Comparison of ENCODE assay signal across 7 cellular contexts in genomic region chr16:2778692-2778958, GRCh38. TPM values are rescaled to one million over a fixed set of nuclear protein-coding genes. Genes with fewer than 3 reads are reported as not detected.
DNase-seq lines count a peak whose midpoint lies in the region; ATAC-seq and TF ChIP-seq lines count a peak whose summit lies in the region.
"Had no signal": no experiment of that assay in that cellular context is flagged by ENCODE, and none has a peak within 500 bp of the region (broad histone marks: within the 10 kb centered on the region; RNA-seq: fewer than 3 reads in every experiment).

No MANE protein-coding gene starts in this region.

- peak overlapping the region; percentile 100 for H3K27ac ChIP-seq in hepatocyte

- no peak for DNase-seq in stimulated activated naive CD8-positive, alpha-beta T cell treated with anti-CD3 and anti-CD28 coated beads, Interleukin-15, Interleukin-2, amounts not matched to agents 100 U/mL and 50 U/mL, for 24 hours
- DNase-seq in hepatocyte (ENCODE audit: low spot score) (no peak), cortex of kidney (lab: John Stamatoyannopoulos, UW) (no peak), NCI-H748 treated with DMSO at 0.1 percent for 48 hours (lab: John Stamatoyannopoulos, UW) (no peak)
- DNase-seq: DMS79 treated with DMSO at 0.1 percent for 48 hours had no signal

- H2AFZ ChIP-seq in hepatocyte, result no peak overlapping the region

- H3K4me1 ChIP-seq in hepatocyte (ENCODE audit: insufficient read depth), result peaks cover 23% of the 10 kb centered on the region

- WGBS in hepatocyte (ENCODE audit: low lambda C conversion rate, missing lambda C conversion rate), result 98% methylated on average over 12 of the region's 12 CpGs

- peaks cover 25% of the 10 kb centered on the region for H3K4me1 Mint-ChIP-seq in stimulated activated naive CD8-positive, alpha-beta T cell treated with anti-CD3 and anti-CD28 coated beads, Interleukin-15, Interleukin-2, amounts not matched to agents 100 ng/mL and 50 ng/mL, for 24 hours (ENCODE audit: low read depth)

- no peaks in the 10 kb centered on the region for H3K36me3 ChIP-seq in hepatocyte (replicated peaks; ENCODE audit: insufficient read depth, low read depth)

- H3K4me3 ChIP-seq in hepatocyte, result peak overlapping the region; percentile 99

- no peaks in the 10 kb centered on the region for H3K27me3 ChIP-seq in hepatocyte

- TF ChIP-seq CTCF in hepatocyte (IDR thresholded peaks at IDR 0.05; ENCODE audit: poor library complexity), result no peak

- peaks cover 7% of the 10 kb centered on the region for H4K20me1 ChIP-seq in hepatocyte (ENCODE audit: insufficient read depth, poor library complexity, severe bottlenecking)

- no peaks in the 10 kb centered on the region for H3K9me3 ChIP-seq in hepatocyte (ENCODE audit: low read depth)

- peak overlapping the region; percentile 95 for H3K4me3 Mint-ChIP-seq in stimulated activated naive CD8-positive, alpha-beta T cell treated with anti-CD3 and anti-CD28 coated beads, Interleukin-15, Interleukin-2, amounts not matched to agents 100 ng/mL and 50 ng/mL, for 24 hours

- no peaks in the 10 kb centered on the region for H3K9me3 Mint-ChIP-seq in stimulated activated naive CD8-positive, alpha-beta T cell treated with anti-CD3 and anti-CD28 coated beads, Interleukin-15, Interleukin-2, amounts not matched to agents 100 ng/mL and 50 ng/mL, for 24 hours

- peaks cover 14% of the 10 kb centered on the region for H3K36me3 Mint-ChIP-seq in stimulated activated naive CD8-positive, alpha-beta T cell treated with anti-CD3 and anti-CD28 coated beads, Interleukin-15, Interleukin-2, amounts not matched to agents 100 ng/mL and 50 ng/mL, for 24 hours (ENCODE audit: low read depth)

- H3K9me2 ChIP-seq in hepatocyte (replicated peaks; ENCODE audit: insufficient read depth), result no peaks in the 10 kb centered on the region

- H3K79me2 ChIP-seq in hepatocyte, result peaks cover 49% of the 10 kb centered on the region

- peak overlapping the region; percentile 79 for H3K4me2 ChIP-seq in hepatocyte

- H3K27ac Mint-ChIP-seq in stimulated activated naive CD8-positive, alpha-beta T cell treated with anti-CD3 and anti-CD28 coated beads, Interleukin-15, Interleukin-2, amounts not matched to agents 100 ng/mL and 50 ng/mL, for 24 hours, result peak overlapping the region; percentile 97

- ATAC-seq in stimulated activated naive CD8-positive, alpha-beta T cell treated with anti-CD3 and anti-CD28 coated beads, Interleukin-15, Interleukin-2, amounts not matched to agents 100 U/mL and 50 U/mL, for 24 hours, result no peak
- no peak for ATAC-seq in HG03460 (IDR thresholded peaks at IDR 0.05; ENCODE audit: unreplicated experiment)

- no peaks in the 10 kb centered on the region for H3K27me3 Mint-ChIP-seq in stimulated activated naive CD8-positive, alpha-beta T cell treated with anti-CD3 and anti-CD28 coated beads, Interleukin-15, Interleukin-2, amounts not matched to agents 100 ng/mL and 50 ng/mL, for 24 hours

RNA-seq across cellular contexts. Expression of gene ELOB, which starts 1.5 kb away (rescaled TPM):
- 255 and 540 TPM in 2 replicates for total RNA-seq in hepatocyte
- 627 and 642 TPM in 2 replicates for polyA plus RNA-seq in hepatocyte

RNA-seq across cellular contexts. Expression of gene PRSS33, which starts 8.7 kb away (rescaled TPM):
- total RNA-seq in hepatocyte, result 0.20 TPM in 1 of 2 replicates, not detected in the other
- not detected in 2 replicates for polyA plus RNA-seq in hepatocyte

RNA-seq across cellular contexts. Expression of gene PRSS41, which starts 19.6 kb away (rescaled TPM):
- total RNA-seq in hepatocyte, result not detected in 2 replicates
- polyA plus RNA-seq in hepatocyte, result not detected in 2 replicates

RNA-seq across cellular contexts. Expression of gene SRRM2, which starts 26.2 kb away (rescaled TPM):
- 82.9 and 142 TPM in 2 replicates for total RNA-seq in hepatocyte
- 403 and 666 TPM in 2 replicates for polyA plus RNA-seq in hepatocyte

RNA-seq across cellular contexts. Expression of gene PRSS21, which starts 38.4 kb away (rescaled TPM):
- not detected in 2 replicates for total RNA-seq in hepatocyte
- not detected in 2 replicates for polyA plus RNA-seq in hepatocyte
